Comparison of ENCODE assay signal across 12 cellular contexts in the genomic region with DNA sequence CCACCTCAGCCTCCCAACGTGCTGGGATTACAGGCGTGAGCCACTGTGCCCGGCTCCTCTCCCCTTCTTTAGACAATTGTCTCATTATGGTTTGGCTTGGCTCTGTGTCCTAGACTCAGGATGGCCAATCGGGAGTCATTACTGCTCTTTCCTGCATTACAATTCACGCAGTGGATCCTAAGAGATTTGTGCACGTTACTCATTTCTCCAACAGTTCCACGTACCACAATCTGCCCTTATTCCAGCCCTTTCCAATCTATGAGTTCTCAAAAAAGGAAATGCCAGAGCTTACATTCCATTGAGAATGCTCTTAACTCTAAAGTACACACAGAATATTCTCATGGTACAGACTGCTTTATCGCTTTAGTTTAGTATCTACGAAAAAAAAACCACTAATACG.
"Had no signal": no experiment of that assay in that cellular context is flagged by ENCODE, and none has a peak within 500 bp of the region (broad histone marks: within the 10 kb centered on the region; RNA-seq: fewer than 3 reads in every experiment).

No MANE protein-coding gene starts in this region.

- H3K79me2 ChIP-seq: hepatocyte had no signal

- H3K36me3 ChIP-seq: pancreas, upper lobe of right lung had no signal

- H3K27ac ChIP-seq: hepatocyte, pancreas, skin epidermis, upper lobe of right lung had no signal

- H3K4me3 ChIP-seq: hepatocyte, pancreas, skin epidermis, upper lobe of right lung had no signal

- H3K4me1 Mint-ChIP-seq: stimulated activated naive B cell treated with anti-CD40 and anti-IgM and Interleukin-4, amounts not matched to agents 10 μg/mL and 1 μg/mL and 100 μg/mL, for 72 hours had no signal

- H3K4me3 Mint-ChIP-seq: stimulated activated naive B cell treated with anti-CD40 and anti-IgM and Interleukin-4, amounts not matched to agents 10 μg/mL and 1 μg/mL and 100 μg/mL, for 72 hours had no signal

- H3K27me3 Mint-ChIP-seq: stimulated activated naive B cell treated with anti-CD40 and anti-IgM and Interleukin-4, amounts not matched to agents 10 μg/mL and 1 μg/mL and 100 μg/mL, for 72 hours had no signal

- H3K9me3 ChIP-seq: pancreas, upper lobe of right lung had no signal

- H3K27ac Mint-ChIP-seq: activated naive CD4-positive, alpha-beta T cell treated with anti-CD3 and anti-CD28 coated beads, Interleukin-2, amount 50 U/mL, for 72 hours; stimulated activated naive B cell treated with anti-CD40 and anti-IgM and Interleukin-4, amounts not matched to agents 10 μg/mL and 1 μg/mL and 100 μg/mL, for 72 hours had no signal

- H3K4me2 ChIP-seq: hepatocyte had no signal

- H3K36me3 Mint-ChIP-seq: activated naive CD4-positive, alpha-beta T cell treated with anti-CD3 and anti-CD28 coated beads, Interleukin-2, amount 50 U/mL, for 72 hours; stimulated activated naive B cell treated with anti-CD40 and anti-IgM and Interleukin-4, amounts not matched to agents 10 μg/mL and 1 μg/mL and 100 μg/mL, for 72 hours had no signal

- H3K4me1 ChIP-seq: pancreas, upper lobe of right lung had no signal

- H2AFZ ChIP-seq: hepatocyte had no signal

- H3K27me3 ChIP-seq: hepatocyte, pancreas, upper lobe of right lung had no signal

- DNase-seq: activated effector memory CD4-positive, alpha-beta T cell treated with Interleukin-2 at 50 U/mL for 16 hours; activated T-cell treated with anti-CD3 and anti-CD28 coated beads, Interleukin-2, amount 50 U/mL, for 1 hour; cortex of kidney; effector memory CD4-positive, alpha-beta T cell; kidney glomerular epithelial cell; pancreas; stimulated activated naive B cell treated with anti-CD40 and anti-IgM and Interleukin-4, amounts not matched to agents 10 μg/mL and 1 μg/mL and 100 μg/mL, for 72 hours; T-helper 2 cell; upper lobe of right lung had no signal
